16 cellular contexts compared by ENCODE assay signal in the genomic region with DNA sequence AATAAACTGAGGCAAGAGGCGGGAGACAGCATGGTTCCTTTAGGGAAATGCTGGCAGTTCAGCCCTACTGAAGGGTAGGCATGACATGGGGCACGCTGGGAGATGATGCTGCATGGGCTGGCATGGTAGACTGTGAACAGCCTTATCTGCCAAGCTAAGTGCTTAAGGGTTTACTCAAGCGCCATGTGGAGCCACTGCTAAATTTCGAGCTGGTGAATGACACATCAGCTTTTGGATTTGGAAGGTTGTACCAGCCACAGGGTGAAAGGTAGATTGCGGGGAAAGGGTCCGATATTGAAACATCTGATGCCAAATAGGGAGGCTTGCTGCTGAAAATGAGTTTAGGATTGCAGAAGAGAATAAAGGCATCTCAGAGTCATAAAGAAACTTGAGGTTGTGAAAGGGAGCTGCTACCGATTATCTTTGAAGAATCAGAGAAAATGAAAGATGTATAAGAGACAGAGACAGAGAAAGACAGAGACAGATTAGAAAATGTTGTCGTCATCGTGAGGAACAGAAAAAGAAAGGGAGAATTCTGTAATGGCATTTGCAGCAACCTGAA. TPM values are rescaled to one million over a fixed set of nuclear protein-coding genes. Genes with fewer than 3 reads are reported as not detected.
DNase-seq lines count a peak whose midpoint lies in the region; ATAC-seq, FAIRE-seq and TF ChIP-seq lines count a peak whose summit lies in the region.
"Had no signal": no experiment of that assay in that cellular context is flagged by ENCODE, and none has a peak within 500 bp of the region (broad histone marks: within the 10 kb centered on the region; RNA-seq: fewer than 3 reads in every experiment).

No MANE protein-coding gene starts in this region.

- H3K4me1 ChIP-seq in HepG2 (ENCODE audit: insufficient read depth, low read length) (no peaks in the 10 kb centered on the region), right lobe of liver (no peaks in the 10 kb centered on the region), kidney (ENCODE audit: control insufficient read depth in 1 of 2, insufficient read depth in 1 of 2, low read depth in 1 of 2, low read length in 2 of 2) (no peaks in the 10 kb centered on the region), psoas muscle (no peaks in the 10 kb centered on the region)

- no peaks in the 10 kb centered on the region for H4K20me1 ChIP-seq in HepG2 (ENCODE audit: insufficient read depth, low read length)

- no peak overlapping the region for H3K4me2 ChIP-seq in HepG2 (ENCODE audit: low read depth, low read length)

- no peak overlapping the region for H3K27ac ChIP-seq in HepG2 (ENCODE audit: extremely low read length, insufficient read depth, low read length)
- no peak overlapping the region for H3K27ac ChIP-seq in right lobe of liver
- H3K27ac ChIP-seq in kidney (ENCODE audit: low read depth in 2 of 2, low read length in 2 of 2), result no peak overlapping the region
- no peak overlapping the region for H3K27ac ChIP-seq in psoas muscle
- H3K27ac ChIP-seq: suprapubic skin had no signal

- TF ChIP-seq CTCF in HepG2 (CRISPR knock-in tag; IDR thresholded peaks at IDR 0.05) (no peak), right lobe of liver (IDR thresholded peaks at IDR 0.05) (no peak), kidney (IDR thresholded peaks at IDR 0.05; ENCODE audit: borderline replicate concordance, extremely low read depth, insufficient read depth) (no peak), psoas muscle (IDR thresholded peaks at IDR 0.05) (no peak)

- ATAC-seq in HepG2 (no peak), right lobe of liver (no peak), HG03108 (IDR thresholded peaks at IDR 0.05; ENCODE audit: unreplicated experiment) (peak; percentile 41), psoas muscle (no peak)
- ATAC-seq in stimulated activated naive CD8-positive, alpha-beta T cell treated with anti-CD3 and anti-CD28 coated beads, Interleukin-15, Interleukin-2, amounts not matched to agents 100 U/mL and 50 U/mL, for 24 hours, result peak; percentile 67
- ATAC-seq: left colon had no signal

- BruUV-seq in HepG2 (replicated peaks; lab: Mats Ljungman, UMichigan), result no TSS peak

- H3K27me3 Mint-ChIP-seq in activated naive CD4-positive, alpha-beta T cell treated with anti-CD3 and anti-CD28 coated beads, Interleukin-2, amount 50 U/mL, for 24 hours, result no peaks in the 10 kb centered on the region

- H3K27me3 ChIP-seq in HepG2 (ENCODE audit: control insufficient read depth in 1 of 2, insufficient read depth in 2 of 2, low read length in 2 of 2), result peaks cover 2 to 20% of the 10 kb centered on the region in 2 experiments; a peak in 4 of 5 replicates
- H3K27me3 ChIP-seq in right lobe of liver, result no peaks in the 10 kb centered on the region
- no peaks in the 10 kb centered on the region for H3K27me3 ChIP-seq in psoas muscle (ENCODE audit: insufficient read depth in 3 of 3, low read length in 2 of 3)

- H3K36me3 Mint-ChIP-seq in activated naive CD4-positive, alpha-beta T cell treated with anti-CD3 and anti-CD28 coated beads, Interleukin-2, amount 50 U/mL, for 24 hours, result peaks cover 28% of the 10 kb centered on the region

- no peak for DNase-seq in HepG2 (ENCODE audit: low spot score)
- no peak for DNase-seq in right lobe of liver
- no peak for DNase-seq in stimulated activated naive CD8-positive, alpha-beta T cell treated with anti-CD3 and anti-CD28 coated beads, Interleukin-15, Interleukin-2, amounts not matched to agents 100 U/mL and 50 U/mL, for 24 hours
- no peak for DNase-seq in kidney
- no peak for DNase-seq in psoas muscle
- DNase-seq in NCI-H2081 (lab: John Stamatoyannopoulos, UW), result no peak
- DNase-seq: C1 segment of cervical spinal cord, cerebellar nuclear complex, GF-D8, glutamatergic neuron, Karpas-422, left colon, NCI-H2081 treated with DMSO at 0.1 percent for 48 hours had no signal

- intact Hi-C loops in HepG2 (cut with micrococcal nuclease; ENCODE audit: unreplicated experiment), result no loop called here
- intact Hi-C loops in right lobe of liver (cut with DNase I), result no loop called here
- intact Hi-C loops in kidney (cut with DNase I), result no loop called here
- intact Hi-C loops in psoas muscle (cut with DNase I), result no loop called here

- no peak overlapping the region for H3K9ac ChIP-seq in HepG2 (ENCODE audit: insufficient read depth, low read depth, low read length)
- H3K9ac ChIP-seq in kidney (ENCODE audit: low read length in 2 of 2), result no peak overlapping the region

- H3K79me2 ChIP-seq in HepG2 (ENCODE audit: insufficient read depth, low read length), result no peaks in the 10 kb centered on the region

- POLR2A ChIA-PET in HepG2 (lab: Yijun Ruan, JAX), result no interaction called here

- peaks cover 97% of the 10 kb centered on the region for H3K4me1 Mint-ChIP-seq in activated naive CD4-positive, alpha-beta T cell treated with anti-CD3 and anti-CD28 coated beads, Interleukin-2, amount 50 U/mL, for 24 hours

- in situ Hi-C loops in HepG2 (cut with HindIII; ENCODE audit: extremely low pct_ligation_motif_present, low pct_unique_long_range_greater_than_20kb), result no loop called here

- H2AFZ ChIP-seq in HepG2 (ENCODE audit: low read length), result no peak overlapping the region

- WGBS in HepG2 (ENCODE audit: low lambda C conversion rate), result 23% methylated on average over 9 of the region's 9 CpGs
- WGBS in right lobe of liver (ENCODE audit: insufficient coverage, low coverage, low lambda C conversion rate, missing lambda C conversion rate), result 57% methylated on average over 8 of the region's 9 CpGs
- WGBS in psoas muscle, 3 donors, result 79 to 83% (median 79%) methylated on average over 9 of the region's 9 CpGs

- no peak for FAIRE-seq in HepG2 (lab: Jason Lieb, UNC)
- no peak for FAIRE-seq in kidney (lab: Jason Lieb, UNC)

- TF ChIP-seq RAD21 in HepG2 (CRISPR knock-in tag; IDR thresholded peaks at IDR 0.05), result no peak

- peak overlapping the region; percentile 70 for H3K27ac Mint-ChIP-seq in activated naive CD4-positive, alpha-beta T cell treated with anti-CD3 and anti-CD28 coated beads, Interleukin-2, amount 50 U/mL, for 24 hours

- H3K36me3 ChIP-seq in HepG2 (replicated peaks in 1 of 2; ENCODE audit: control insufficient read depth in 1 of 2, insufficient read depth in 2 of 2, low read length in 2 of 2) (no peaks in the 10 kb centered on the region), right lobe of liver (no peaks in the 10 kb centered on the region), kidney (ENCODE audit: control insufficient read depth in 1 of 2, insufficient read depth in 2 of 2, low read length in 2 of 2) (no peaks in the 10 kb centered on the region), psoas muscle (ENCODE audit: insufficient read depth in 1 of 2, low read depth in 1 of 2) (no peaks in the 10 kb centered on the region)
- H3K36me3 ChIP-seq: suprapubic skin had no signal

- H3K4me3 Mint-ChIP-seq in activated naive CD4-positive, alpha-beta T cell treated with anti-CD3 and anti-CD28 coated beads, Interleukin-2, amount 50 U/mL, for 24 hours, result peak overlapping the region; percentile 43

- CTCF ChIA-PET in HepG2 (lab: Yijun Ruan, JAX; ENCODE audit: low intra/inter-chr PET ratio, low total read pairs), result no interaction called here

- H3K9me3 ChIP-seq in HepG2 (ENCODE audit: low read length) (no peaks in the 10 kb centered on the region), right lobe of liver (no peaks in the 10 kb centered on the region), kidney (ENCODE audit: control insufficient read depth in 1 of 2, low read length in 2 of 2) (peaks cover 0 to 5% of the 10 kb centered on the region in 2 donors), psoas muscle (no peaks in the 10 kb centered on the region)
- H3K9me3 ChIP-seq: suprapubic skin had no signal

- H3K4me3 ChIP-seq in HepG2 (replicated peaks in 1 of 3; ENCODE audit: insufficient read depth in 1 of 3, low read depth in 2 of 3, low read length in 3 of 3) (no peak overlapping the region), right lobe of liver (no peak overlapping the region), kidney (ENCODE audit: low read length in 2 of 2) (no peak overlapping the region), psoas muscle (no peak overlapping the region)
- H3K4me3 ChIP-seq: suprapubic skin had no signal

- TF ChIP-seq POLR2A in HepG2 (IDR thresholded peaks at IDR 0.05; ENCODE audit: insufficient read depth in 1 of 2, low read depth in 2 of 2, low read length in 2 of 2) (no peak), right lobe of liver (IDR thresholded peaks at IDR 0.05) (no peak)

- TF ChIP-seq EP300 in HepG2 (IDR thresholded peaks at IDR 0.05; ENCODE audit: low read depth in 2 of 2, low read length in 2 of 2) (no peak), HepG2 (CRISPR knock-in tag; IDR thresholded peaks at IDR 0.05; ENCODE audit: borderline replicate concordance) (no peak)

- peaks cover under 1% of the 10 kb centered on the region for H3K9me3 Mint-ChIP-seq in activated naive CD4-positive, alpha-beta T cell treated with anti-CD3 and anti-CD28 coated beads, Interleukin-2, amount 50 U/mL, for 24 hours

RNA-seq across cellular contexts. Expression of gene PIK3R5, which starts 16.4 kb away (rescaled TPM):
- total RNA-seq in HepG2 (2016; rRNA removed; fragmentation: Illumina TruSeq; extraction: Trizol) (not detected in 2 replicates), right lobe of liver (1 to 10 TPM; 3.7 to 6.5 (median 5.0) TPM), kidney (19.1 TPM), psoas muscle (1 to 10 TPM; 1.1 to 2.9 (median 1.9) TPM)
- total RNA-seq in HepG2 (2016; cell fraction: cytosol; rRNA removed; fragmentation: Illumina TruSeq; extraction: Trizol; ENCODE audit: low read depth), result not detected in 2 replicates
- total RNA-seq in HepG2 (2016; cell fraction: insoluble cytoplasmic fraction; rRNA removed; fragmentation: Illumina TruSeq; extraction: Trizol), result not detected in 2 replicates
- total RNA-seq in HepG2 (2016; cell fraction: membrane; rRNA removed; fragmentation: Illumina TruSeq; extraction: Trizol), result not detected in 2 replicates
- not detected in 2 replicates for total RNA-seq in HepG2 (2016; cell fraction: nucleus; rRNA removed; fragmentation: Illumina TruSeq; extraction: Trizol)
- polyA plus RNA-seq in HepG2 (2011; rRNA removed) (not detected in 2 replicates), kidney (ENCODE audit: insufficient read depth, low read depth, low replicate concordance) (0.45 TPM), psoas muscle (under 1 TPM; 0.20 to 0.51 (median 0.47) TPM)
- polyA plus RNA-seq in HepG2 (2011; cell fraction: cytosol; rRNA removed), result not detected in 2 replicates
- polyA plus RNA-seq in HepG2 (2011; cell fraction: nucleus; rRNA removed), result 0.09 TPM in 1 of 2 replicates, not detected in the other
- polyA plus RNA-seq in HepG2 (2012), result not detected in 2 replicates
- not detected in 2 replicates for polyA plus RNA-seq in HepG2 (2016; cell fraction: cytosol; fragmentation: Illumina TruSeq; extraction: Trizol; ENCODE audit: low read depth)
- not detected in 2 replicates for polyA plus RNA-seq in HepG2 (2016; cell fraction: insoluble cytoplasmic fraction; fragmentation: Illumina TruSeq; extraction: Trizol; ENCODE audit: low read depth)
- not detected in 2 replicates for polyA plus RNA-seq in HepG2 (2016; cell fraction: membrane; fragmentation: Illumina TruSeq; extraction: Trizol; ENCODE audit: low read depth)
- not detected in 2 replicates for polyA plus RNA-seq in HepG2 (2016; cell fraction: nucleus; fragmentation: Illumina TruSeq; extraction: Trizol; ENCODE audit: insufficient read depth, low read depth)
- 0.19 TPM in 1 of 2 replicates, not detected in the other for polyA minus RNA-seq in HepG2 (2011; rRNA and poly(A)+ RNA removed; ENCODE audit: low replicate concordance)
- polyA minus RNA-seq in HepG2 (2011; cell fraction: cytosol; rRNA and poly(A)+ RNA removed), result not detected in 2 replicates
- polyA minus RNA-seq in HepG2 (2011; cell fraction: nucleus; rRNA and poly(A)+ RNA removed), result not detected in 2 replicates

Comparison
In these comparisons a context has a peak if more than half of its experiments do, and no peak if none do; other contexts are left out.
1. ATAC-seq: peak in HG03108 (single experiment) and stimulated activated naive CD8-positive, alpha-beta T cell treated with anti-CD3 and anti-CD28 coated beads, Interleukin-15, Interleukin-2, amounts not matched to agents 100 U/mL and 50 U/mL, for 24 hours (single experiment); none in HepG2 (single experiment), right lobe of liver (0 of 4) and psoas muscle (0 of 4).